ENCODE assay signal across 16 cellular contexts in genomic region chr2:121626777-121627524, GRCh38. TPM values are rescaled to one million over a fixed set of nuclear protein-coding genes. Genes with fewer than 3 reads are reported as not detected.
DNase-seq lines count a peak whose midpoint lies in the region; ATAC-seq and TF ChIP-seq lines count a peak whose summit lies in the region.
"Had no signal": no experiment of that assay in that cellular context is flagged by ENCODE, and none has a peak within 500 bp of the region (broad histone marks: within the 10 kb centered on the region; RNA-seq: fewer than 3 reads in every experiment).

No MANE protein-coding gene starts in this region.

- H3K36me3 ChIP-seq in mesenchymal stem cell (ENCODE audit: control insufficient read depth in 1 of 2, insufficient read depth in 2 of 2, low read depth in 1 of 2, low read length in 2 of 2): no peaks in the 10 kb centered on the region
- H3K36me3 ChIP-seq in upper lobe of right lung: no peaks in the 10 kb centered on the region
- H3K36me3 ChIP-seq: vagina, WERI-Rb-1 had no signal

- H3K9me3 Mint-ChIP-seq in activated CD8-positive, alpha-beta T cell treated with anti-CD3 and anti-CD28 coated beads, Interleukin-2, amount 10 ng/mL, durations not matched to agents 7 days and 5 days (ENCODE audit: insufficient read depth): no peaks in the 10 kb centered on the region
- no peaks in the 10 kb centered on the region for H3K9me3 Mint-ChIP-seq in activated CD8-positive, alpha-beta T cell treated with anti-CD3 and anti-CD28 coated beads for 36 hours
- H3K9me3 Mint-ChIP-seq: activated T-helper 17 cell treated with anti-CD3 and anti-CD28 coated beads, Interleukin-2, amount 50 U/mL, for 72 hours; effector memory CD8-positive, alpha-beta T cell had no signal

- no peak overlapping the region for H3K9ac ChIP-seq in mesenchymal stem cell (ENCODE audit: low read length)

- no peaks in the 10 kb centered on the region for H3K27me3 Mint-ChIP-seq in activated CD8-positive, alpha-beta T cell treated with anti-CD3 and anti-CD28 coated beads, Interleukin-2, amount 10 ng/mL, durations not matched to agents 7 days and 5 days (ENCODE audit: low read depth)
- H3K27me3 Mint-ChIP-seq in activated CD8-positive, alpha-beta T cell treated with anti-CD3 and anti-CD28 coated beads for 36 hours: no peaks in the 10 kb centered on the region
- H3K27me3 Mint-ChIP-seq: activated T-helper 17 cell treated with anti-CD3 and anti-CD28 coated beads, Interleukin-2, amount 50 U/mL, for 72 hours; effector memory CD8-positive, alpha-beta T cell had no signal

- H2AFZ ChIP-seq in mesenchymal stem cell (ENCODE audit: low read depth, low read length): no peak overlapping the region

- H3K27ac ChIP-seq in mesenchymal stem cell (ENCODE audit: low read length, poor library complexity, severe bottlenecking): no peak overlapping the region
- H3K27ac ChIP-seq in upper lobe of right lung: peak overlapping the region; percentile 71
- H3K27ac ChIP-seq: vagina, WERI-Rb-1 had no signal

- H3K9me3 ChIP-seq in mesenchymal stem cell (ENCODE audit: control insufficient read depth, low read length) (no peaks in the 10 kb centered on the region), upper lobe of right lung (no peaks in the 10 kb centered on the region)
- H3K9me3 ChIP-seq: vagina had no signal

- H3K27ac Mint-ChIP-seq in activated CD8-positive, alpha-beta T cell treated with anti-CD3 and anti-CD28 coated beads, Interleukin-2, amount 10 ng/mL, durations not matched to agents 7 days and 5 days: peak overlapping the region; percentile 26
- H3K27ac Mint-ChIP-seq in activated CD8-positive, alpha-beta T cell treated with anti-CD3 and anti-CD28 coated beads for 36 hours: no peak overlapping the region
- H3K27ac Mint-ChIP-seq: activated T-helper 17 cell treated with anti-CD3 and anti-CD28 coated beads, Interleukin-2, amount 50 U/mL, for 72 hours; effector memory CD8-positive, alpha-beta T cell had no signal

- peaks cover 5% of the 10 kb centered on the region for H3K79me1 ChIP-seq in mesenchymal stem cell (replicated peaks; ENCODE audit: low read length, poor library complexity, severe bottlenecking)

- H3K36me3 Mint-ChIP-seq in activated CD8-positive, alpha-beta T cell treated with anti-CD3 and anti-CD28 coated beads, Interleukin-2, amount 10 ng/mL, durations not matched to agents 7 days and 5 days (ENCODE audit: low read depth): peaks cover 18% of the 10 kb centered on the region
- H3K36me3 Mint-ChIP-seq in activated CD8-positive, alpha-beta T cell treated with anti-CD3 and anti-CD28 coated beads for 36 hours (ENCODE audit: low read depth): peaks cover 12% of the 10 kb centered on the region

- no peak overlapping the region for H4K91ac ChIP-seq in mesenchymal stem cell (ENCODE audit: low read length)

- CTCF ChIA-PET in activated CD8-positive, alpha-beta T cell treated with anti-CD3 and anti-CD28 coated beads, Interleukin-2, amount 10 ng/mL, durations not matched to agents 7 days and 5 days (lab: Charles Lee): no interaction called here
- CTCF ChIA-PET in activated CD8-positive, alpha-beta T cell treated with anti-CD3 and anti-CD28 coated beads for 36 hours (lab: Charles Lee): interaction anchor here (0.7 to 1.7 kb wide), 4 partner anchors 8 to 224 kb away, joined by 3 to 5 read pairs (median 3); no protein-coding TSS in a partner anchor

- H3K14ac ChIP-seq in mesenchymal stem cell (ENCODE audit: low read length in 2 of 2): no peak overlapping the region

- no peak overlapping the region for H3K4me2 ChIP-seq in mesenchymal stem cell (ENCODE audit: low read length, poor library complexity, severe bottlenecking)

- H3K4ac ChIP-seq in mesenchymal stem cell (ENCODE audit: low read depth in 1 of 2, low read length in 2 of 2): no peak overlapping the region

- H2BK120ac ChIP-seq in mesenchymal stem cell (ENCODE audit: low read depth, low read length): no peak overlapping the region

- H3K27me3 ChIP-seq in mesenchymal stem cell (ENCODE audit: control insufficient read depth in 1 of 2, insufficient read depth in 1 of 2, low read length in 2 of 2) (no peaks in the 10 kb centered on the region), upper lobe of right lung (no peaks in the 10 kb centered on the region)
- H3K27me3 ChIP-seq: vagina had no signal

- H3K18ac ChIP-seq in mesenchymal stem cell (ENCODE audit: low read depth in 1 of 2, low read length in 2 of 2): no peak overlapping the region

- no peak overlapping the region for H2BK15ac ChIP-seq in mesenchymal stem cell (ENCODE audit: low read depth, poor library complexity, severe bottlenecking)

- no peak for ATAC-seq in activated CD8-positive, alpha-beta T cell treated with anti-CD3 and anti-CD28 coated beads, Interleukin-2, amount 10 ng/mL, durations not matched to agents 7 days and 5 days
- no peak for ATAC-seq in activated CD8-positive, alpha-beta T cell treated with anti-CD3 and anti-CD28 coated beads for 36 hours
- ATAC-seq in upper lobe of right lung: peak; percentile 73
- ATAC-seq: activated T-helper 17 cell treated with anti-CD3 and anti-CD28 coated beads, Interleukin-2, amount 50 U/mL, for 72 hours; effector memory CD8-positive, alpha-beta T cell had no signal

- H2BK12ac ChIP-seq in mesenchymal stem cell (ENCODE audit: low read length in 2 of 2): no peak overlapping the region

- H4K8ac ChIP-seq in mesenchymal stem cell (ENCODE audit: low read length): no peak overlapping the region

- DNase-seq in activated CD8-positive, alpha-beta T cell treated with anti-CD3 and anti-CD28 coated beads, Interleukin-2, amount 10 ng/mL, durations not matched to agents 7 days and 5 days: no peak
- DNase-seq in activated CD8-positive, alpha-beta T cell treated with anti-CD3 and anti-CD28 coated beads for 36 hours: no peak
- peak; percentile 97 for DNase-seq in fibroblast of gingiva (ENCODE audit: low read depth)
- DNase-seq in mesenchymal stem cell: peak; percentile 49
- no peak for DNase-seq in upper lobe of right lung
- no peak for DNase-seq in NCI-H69 (lab: John Stamatoyannopoulos, UW)
- no peak for DNase-seq in T-helper 1 cell
- no peak for DNase-seq in midbrain (lab: John Stamatoyannopoulos, UW)
- DNase-seq: effector memory CD8-positive, alpha-beta T cell; GDM1; NCI-H2227 treated with DMSO at 0.1 percent for 48 hours; occipital lobe; RPMI8226; WERI-Rb-1 had no signal

- intact Hi-C loops in activated CD8-positive, alpha-beta T cell treated with anti-CD3 and anti-CD28 coated beads for 36 hours (cut with micrococcal nuclease): no loop called here
- intact Hi-C loops in upper lobe of right lung (cut with DNase I): no loop called here

- H3K23ac ChIP-seq in mesenchymal stem cell (ENCODE audit: low read length in 2 of 2): no peak overlapping the region

- H3K4me1 Mint-ChIP-seq in activated CD8-positive, alpha-beta T cell treated with anti-CD3 and anti-CD28 coated beads, Interleukin-2, amount 10 ng/mL, durations not matched to agents 7 days and 5 days (ENCODE audit: low read depth): no peaks in the 10 kb centered on the region
- peaks cover 19% of the 10 kb centered on the region for H3K4me1 Mint-ChIP-seq in activated CD8-positive, alpha-beta T cell treated with anti-CD3 and anti-CD28 coated beads for 36 hours (ENCODE audit: low read depth)

- no peak for TF ChIP-seq CTCF in activated CD8-positive, alpha-beta T cell treated with anti-CD3 and anti-CD28 coated beads for 36 hours (IDR thresholded peaks at IDR 0.05)
- no peak for TF ChIP-seq CTCF in upper lobe of right lung (IDR thresholded peaks at IDR 0.05)

- H3K4me3 ChIP-seq in mesenchymal stem cell (ENCODE audit: insufficient read depth in 1 of 2, low read depth in 1 of 2, low read length in 2 of 2) (no peak overlapping the region), upper lobe of right lung (no peak overlapping the region)
- H3K4me3 ChIP-seq: vagina had no signal

- 94% methylated on average over 4 of the region's 4 CpGs for WGBS in mesenchymal stem cell

- POLR2A ChIA-PET in activated CD8-positive, alpha-beta T cell treated with anti-CD3 and anti-CD28 coated beads, Interleukin-2, amount 10 ng/mL, durations not matched to agents 7 days and 5 days (lab: Charles Lee): interaction anchor here (0.5 kb wide), 1 partner anchor 13 kb away, joined by 3 read pairs; no protein-coding TSS in a partner anchor
- POLR2A ChIA-PET in activated CD8-positive, alpha-beta T cell treated with anti-CD3 and anti-CD28 coated beads for 36 hours (lab: Charles Lee): interaction anchor here (0.7 to 1.2 kb wide), 3 partner anchors 9 to 13 kb away, joined by 3 to 5 read pairs (median 3); no protein-coding TSS in a partner anchor

- no peak overlapping the region for H2AK5ac ChIP-seq in mesenchymal stem cell (ENCODE audit: low read length, severe bottlenecking)

- H3K4me1 ChIP-seq in mesenchymal stem cell (ENCODE audit: control insufficient read depth, insufficient read depth, low read depth, low read length) (peaks cover 2% of the 10 kb centered on the region), upper lobe of right lung (peaks cover 17% of the 10 kb centered on the region)

- H3K4me3 Mint-ChIP-seq in activated CD8-positive, alpha-beta T cell treated with anti-CD3 and anti-CD28 coated beads, Interleukin-2, amount 10 ng/mL, durations not matched to agents 7 days and 5 days: no peak overlapping the region
- no peak overlapping the region for H3K4me3 Mint-ChIP-seq in activated CD8-positive, alpha-beta T cell treated with anti-CD3 and anti-CD28 coated beads for 36 hours
- H3K4me3 Mint-ChIP-seq: activated T-helper 17 cell treated with anti-CD3 and anti-CD28 coated beads, Interleukin-2, amount 50 U/mL, for 72 hours; effector memory CD8-positive, alpha-beta T cell had no signal

- H2BK5ac ChIP-seq in mesenchymal stem cell (ENCODE audit: low read depth, low read length, poor library complexity, severe bottlenecking): no peak overlapping the region

RNA-seq across cellular contexts. Expression of gene CLASP1, which starts 22.3 kb away (rescaled TPM):
- total RNA-seq in activated CD8-positive, alpha-beta T cell treated with anti-CD3 and anti-CD28 coated beads, Interleukin-2, amount 10 ng/mL, durations not matched to agents 7 days and 5 days: 10 to 100 TPM; 62.3 to 65.2 TPM
- total RNA-seq in activated CD8-positive, alpha-beta T cell treated with anti-CD3 and anti-CD28 coated beads for 36 hours: 10 to 100 TPM; 60.3 to 61.4 TPM
- polyA plus RNA-seq in mesenchymal stem cell (2013, experiment 1 of 2): 15.0 TPM
- polyA plus RNA-seq in mesenchymal stem cell (2013, experiment 2 of 2): 14.1 TPM
- total RNA-seq in upper lobe of right lung: 44.5 TPM

Comparison
In these comparisons a context has a peak if more than half of its experiments do, and no peak if none do; other contexts are left out.
1. DNase-seq: peak in fibroblast of gingiva (single experiment) and mesenchymal stem cell (single experiment); none in activated CD8-positive, alpha-beta T cell treated with anti-CD3 and anti-CD28 coated beads, Interleukin-2, amount 10 ng/mL, durations not matched to agents 7 days and 5 days (single experiment), activated CD8-positive, alpha-beta T cell treated with anti-CD3 and anti-CD28 coated beads for 36 hours (single experiment), upper lobe of right lung (single experiment), NCI-H69 (single experiment), T-helper 1 cell (0 of 5) and midbrain (single experiment).